Comparison of ENCODE assay signal across 14 cellular contexts in genomic region chr3:164452707-164453106, GRCh38.
"Had no signal": no experiment of that assay in that cellular context is flagged by ENCODE, and none has a peak within 500 bp of the region (broad histone marks: within the 10 kb centered on the region; RNA-seq: fewer than 3 reads in every experiment).

No MANE protein-coding gene starts in this region.

- DNase-seq: activated CD4-positive, alpha-beta T cell treated with anti-CD3 and anti-CD28 coated beads, Interleukin-2, amount 50 U/mL, for 1 hour; activated CD8-positive, alpha-beta memory T cell treated with anti-CD3 and anti-CD28 coated beads for 24 hours; activated gamma-delta T cell treated with Interleukin-2 at 50 U/mL for 16 hours; central memory CD4-positive, alpha-beta T cell; cortex of kidney; effector CD4-positive, alpha-beta T cell; posterior cingulate gyrus; stimulated activated CD4-positive, alpha-beta T cell treated with anti-CD3 and anti-CD28 coated beads, Interleukin-15, amount 100 ng/mL, for 24 hours; stimulated activated CD4-positive, alpha-beta T cell treated with anti-CD3 and anti-CD28 coated beads, Interleukin-4, amount 100 ng/mL, for 1 hour; stimulated activated naive B cell treated with anti-CD40 and anti-IgM and Interleukin-4, amounts not matched to agents 10 μg/mL and 1 μg/mL and 100 μg/mL, for 72 hours; substantia nigra; T1000; trophoblast cell had no signal

- H3K36me3 ChIP-seq: esophagus muscularis mucosa had no signal

- H3K9me3 ChIP-seq: esophagus muscularis mucosa had no signal

- H3K27me3 ChIP-seq: esophagus muscularis mucosa had no signal
